Comparison of ENCODE assay signal across 8 cellular contexts in genomic region chr11:123707606-123708205, GRCh38. TPM values are rescaled to one million over a fixed set of nuclear protein-coding genes. Genes with fewer than 3 reads are reported as not detected.
DNase-seq lines count a peak whose midpoint lies in the region; ATAC-seq and TF ChIP-seq lines count a peak whose summit lies in the region.

No MANE protein-coding gene starts in this region.

- H3K9me3 ChIP-seq in Karpas-422 (ENCODE audit: low read length) (no peaks in the 10 kb centered on the region), psoas muscle (no peaks in the 10 kb centered on the region)

- H3K36me3 ChIP-seq in Karpas-422 (ENCODE audit: insufficient read depth, low read length) (no peaks in the 10 kb centered on the region), psoas muscle (ENCODE audit: insufficient read depth in 1 of 2, low read depth in 1 of 2) (no peaks in the 10 kb centered on the region)

- TF ChIP-seq CTCF in psoas muscle (IDR thresholded peaks at IDR 0.05): peak; percentile 85

- no peaks in the 10 kb centered on the region for H4K20me1 ChIP-seq in Karpas-422 (ENCODE audit: insufficient read depth, low read depth, low read length)

- peak; percentile 74 to 94 (median 84) for ATAC-seq in psoas muscle

- H3K9ac ChIP-seq in Karpas-422 (ENCODE audit: low read length): no peak overlapping the region

- H3K9me2 ChIP-seq in Karpas-422 (replicated peaks; ENCODE audit: insufficient read depth, low read length): no peaks in the 10 kb centered on the region

- peak; percentile 29 for DNase-seq in SKM-1 (lab: John Stamatoyannopoulos, UW; ENCODE audit: unreplicated experiment)
- no peak for DNase-seq in SKM-1 treated with dmso at 0.1 percent for 144 hours (lab: John Stamatoyannopoulos, UW; ENCODE audit: unreplicated experiment)
- peak; percentile 82 for DNase-seq in Karpas-422
- DNase-seq in RPMI7951 (ENCODE audit: low read depth): peak; percentile 59
- DNase-seq in activated naive CD4-positive, alpha-beta T cell (lab: John Stamatoyannopoulos, UW): peak in 3 of 4 experiments; percentile 3 to 60 (median 22)
- DNase-seq in globus pallidus (ENCODE audit: low spot score): peak; percentile 20
- peak in 1 of 2 donors; percentile 25 for DNase-seq in psoas muscle
- DNase-seq in OCI-M2 (lab: John Stamatoyannopoulos, UW; ENCODE audit: unreplicated experiment): no peak

- no peaks in the 10 kb centered on the region for H3K79me2 ChIP-seq in Karpas-422 (ENCODE audit: low read length)

- H3K4me3 ChIP-seq in Karpas-422 (ENCODE audit: low read length) (no peak overlapping the region), psoas muscle (no peak overlapping the region)

- WGBS in psoas muscle, 3 donors: 2 to 6% (median 5%) methylated on average over 8 of the region's 8 CpGs

- H3K4me2 ChIP-seq in Karpas-422 (ENCODE audit: low read depth, low read length, poor library complexity, severe bottlenecking): no peak overlapping the region

- H3K4me1 ChIP-seq in Karpas-422 (ENCODE audit: low read length) (no peaks in the 10 kb centered on the region; the same call in 1 of the 2 replicates), psoas muscle (no peaks in the 10 kb centered on the region)

- H3K27me3 ChIP-seq in Karpas-422 (ENCODE audit: low read length) (no peaks in the 10 kb centered on the region), psoas muscle (ENCODE audit: insufficient read depth in 3 of 3, low read length in 2 of 3) (no peaks in the 10 kb centered on the region)

- no peak overlapping the region for H2AFZ ChIP-seq in Karpas-422 (ENCODE audit: low read length)

- H3K27ac ChIP-seq in Karpas-422 (ENCODE audit: low read length) (no peak overlapping the region), psoas muscle (no peak overlapping the region)

- intact Hi-C loops in psoas muscle (cut with DNase I): loop anchor here (1.0 to 10.0 kb wide), 4 partner anchors 66 to 193 kb away; no protein-coding TSS in a partner anchor

RNA-seq across cellular contexts. Expression of gene ZNF202, which starts 33.8 kb away (rescaled TPM):
- total RNA-seq in Karpas-422 (2014; rRNA removed; shearing (Covaris generic); ENCODE audit: low replicate concordance): 4.7 and 8.7 TPM in 2 replicates
- 5.5 and 11.3 TPM in 2 replicates for total RNA-seq in RPMI7951 (2014; rRNA removed; shearing (Covaris generic))
- total RNA-seq in psoas muscle: 10 to 100 TPM in 1 of 4 donors, 1 to 10 TPM in 3; 5.5 to 13.8 (median 7.7) TPM
- polyA plus RNA-seq in psoas muscle: 10 to 100 TPM in 2 of 3 donors, 1 to 10 TPM in 1; 5.9 to 11.9 (median 10.7) TPM

RNA-seq across cellular contexts. Expression of gene OR6X1, which starts 46.6 kb away (rescaled TPM):
- not detected in 2 replicates for total RNA-seq in Karpas-422 (2014; rRNA removed; shearing (Covaris generic); ENCODE audit: low replicate concordance)
- total RNA-seq in RPMI7951 (2014; rRNA removed; shearing (Covaris generic)): not detected in 2 replicates
- not detected for total RNA-seq in psoas muscle
- polyA plus RNA-seq in psoas muscle: not detected

RNA-seq across cellular contexts. Expression of gene SCN3B, which starts 53.3 kb away (rescaled TPM):
- total RNA-seq in Karpas-422 (2014; rRNA removed; shearing (Covaris generic); ENCODE audit: low replicate concordance): not detected in 2 replicates
- total RNA-seq in RPMI7951 (2014; rRNA removed; shearing (Covaris generic)): not detected in 2 replicates
- total RNA-seq in psoas muscle: 10 to 100 TPM; 11.1 to 69.0 (median 26.4) TPM
- polyA plus RNA-seq in psoas muscle: 10 to 100 TPM; 15.6 to 42.1 (median 17.2) TPM

Comparison
In these comparisons a context has a peak if more than half of its experiments do, and no peak if none do; other contexts are left out.
1. DNase-seq: peak in SKM-1 (single experiment), Karpas-422 (single experiment), RPMI7951 (single experiment), activated naive CD4-positive, alpha-beta T cell (3 of 4) and globus pallidus (single experiment); none in SKM-1 treated with dmso at 0.1 percent for 144 hours (single experiment) and OCI-M2 (single experiment).
2. RNA of gene SCN3B, which starts 53.3 kb away (total RNA-seq): 11.1 to 69.0 TPM in psoas muscle; not detected in Karpas-422 and not detected in RPMI7951; every median in the first group is over 10 times any median in the second.